17 cellular contexts compared by ENCODE assay signal in genomic region chr14:61392297-61392696, GRCh38.
DNase-seq lines count a peak whose midpoint lies in the region; ATAC-seq, FAIRE-seq and TF ChIP-seq lines count a peak whose summit lies in the region.
"Had no signal": no experiment of that assay in that cellular context is flagged by ENCODE, and none has a peak within 500 bp of the region (broad histone marks: within the 10 kb centered on the region; RNA-seq: fewer than 3 reads in every experiment).

No MANE protein-coding gene starts in this region.

- FAIRE-seq in GM12891 (lab: Jason Lieb, UNC), result peak; percentile 50

- no peak for TF ChIP-seq POLR2A in GM12891 (IDR thresholded peaks at IDR 0.05; ENCODE audit: low read depth, low read length)

- ATAC-seq in activated T-cell treated with anti-CD3 and anti-CD28 coated beads, Interleukin-2, amount 50 U/mL, for 72 hours (replicated peaks in 1 of 2), result no peak
- ATAC-seq in GM19324 (IDR thresholded peaks at IDR 0.05; ENCODE audit: low FRiP score, unreplicated experiment), result no peak

- no peaks in the 10 kb centered on the region for H3K9me3 Mint-ChIP-seq in activated T-cell treated with anti-CD3 and anti-CD28 coated beads, Interleukin-2, amount 50 U/mL, for 72 hours
- H3K9me3 Mint-ChIP-seq in activated T-helper 1 cell treated with anti-CD3 and anti-CD28 coated beads, Interleukin-12 subunit alpha, Interleukin-12 subunit beta, Interleukin-2, Interleukin-4 antibody, amounts not matched to agents 30 ng/mL and 10 ng/mL and 1 ng/mL, durations not matched to agents 14 hours and 24 hours and 36 hours, result no peaks in the 10 kb centered on the region
- H3K9me3 Mint-ChIP-seq in immature natural killer cell, result no peaks in the 10 kb centered on the region

- intact Hi-C loops in activated T-helper 1 cell treated with anti-CD3 and anti-CD28 coated beads, Interleukin-12 subunit alpha, Interleukin-12 subunit beta, Interleukin-2, Interleukin-4 antibody, amounts not matched to agents 30 ng/mL and 10 ng/mL and 1 ng/mL, durations not matched to agents 14 hours and 24 hours and 36 hours (cut with micrococcal nuclease), result loop anchor here (5.0 kb wide), 1 partner anchor 360 kb away; no protein-coding TSS in a partner anchor

- DNase-seq in activated T-cell treated with anti-CD3 and anti-CD28 coated beads, Interleukin-2, amount 50 U/mL, for 72 hours, result no peak
- DNase-seq in activated T-cell treated with anti-CD3 and anti-CD28 coated beads, Interleukin-2, amount 50 U/mL, for 1 hour, result no peak
- DNase-seq in GM12891 (ENCODE audit: insufficient read length, low spot score) (no peak), immature natural killer cell (no peak), caudate nucleus (lab: John Stamatoyannopoulos, UW) (no peak)
- no peak for DNase-seq in activated T-helper 1 cell treated with anti-CD3 and anti-CD28 coated beads, Interleukin-12 subunit alpha, Interleukin-12 subunit beta, Interleukin-2, Interleukin-4 antibody, amounts not matched to agents 30 ng/mL and 10 ng/mL and 1 ng/mL, durations not matched to agents 14 hours and 24 hours and 36 hours (ENCODE audit: low spot score)
- DNase-seq in stimulated activated CD4-positive, alpha-beta T cell treated with anti-CD3 and anti-CD28 coated beads, Interleukin-12 subunit alpha, Interleukin-12 subunit beta, amount 100 ng/mL, for 4 hours, result no peak
- DNase-seq: ACHN, DMS 273 treated with DMSO at 0.1 percent for 48 hours, KG1, MG63, NCI-H1105, NCI-H187, NCI-H82, Peyer's patch, SHP77 had no signal

- peak overlapping the region; percentile 12 to 94 for H3K4me3 Mint-ChIP-seq in activated T-cell treated with anti-CD3 and anti-CD28 coated beads, Interleukin-2, amount 50 U/mL, for 72 hours
- H3K4me3 Mint-ChIP-seq in activated T-helper 1 cell treated with anti-CD3 and anti-CD28 coated beads, Interleukin-12 subunit alpha, Interleukin-12 subunit beta, Interleukin-2, Interleukin-4 antibody, amounts not matched to agents 30 ng/mL and 10 ng/mL and 1 ng/mL, durations not matched to agents 14 hours and 24 hours and 36 hours, result no peak overlapping the region
- H3K4me3 Mint-ChIP-seq in immature natural killer cell, result peak overlapping the region in 3 of 5 donors; percentile 26 to 55 (median 43)

- H3K4me1 Mint-ChIP-seq in activated T-cell treated with anti-CD3 and anti-CD28 coated beads, Interleukin-2, amount 50 U/mL, for 72 hours (ENCODE audit: low read depth), result no peaks in the 10 kb centered on the region
- H3K4me1 Mint-ChIP-seq in activated T-helper 1 cell treated with anti-CD3 and anti-CD28 coated beads, Interleukin-12 subunit alpha, Interleukin-12 subunit beta, Interleukin-2, Interleukin-4 antibody, amounts not matched to agents 30 ng/mL and 10 ng/mL and 1 ng/mL, durations not matched to agents 14 hours and 24 hours and 36 hours (ENCODE audit: low read depth), result peaks cover 47% of the 10 kb centered on the region
- H3K4me1 Mint-ChIP-seq in immature natural killer cell, result no peaks in the 10 kb centered on the region

- no peak overlapping the region for H3K27ac ChIP-seq in caudate nucleus (ENCODE audit: low read depth, low read length)
- H3K27ac ChIP-seq: Peyer's patch had no signal

- peak overlapping the region; percentile 87 for H3K27ac Mint-ChIP-seq in activated T-cell treated with anti-CD3 and anti-CD28 coated beads, Interleukin-2, amount 50 U/mL, for 72 hours
- peak overlapping the region; percentile 32 for H3K27ac Mint-ChIP-seq in activated T-helper 1 cell treated with anti-CD3 and anti-CD28 coated beads, Interleukin-12 subunit alpha, Interleukin-12 subunit beta, Interleukin-2, Interleukin-4 antibody, amounts not matched to agents 30 ng/mL and 10 ng/mL and 1 ng/mL, durations not matched to agents 14 hours and 24 hours and 36 hours
- no peak overlapping the region for H3K27ac Mint-ChIP-seq in immature natural killer cell

- no peaks in the 10 kb centered on the region for H3K27me3 Mint-ChIP-seq in activated T-cell treated with anti-CD3 and anti-CD28 coated beads, Interleukin-2, amount 50 U/mL, for 72 hours (ENCODE audit: low read depth)
- H3K27me3 Mint-ChIP-seq in activated T-helper 1 cell treated with anti-CD3 and anti-CD28 coated beads, Interleukin-12 subunit alpha, Interleukin-12 subunit beta, Interleukin-2, Interleukin-4 antibody, amounts not matched to agents 30 ng/mL and 10 ng/mL and 1 ng/mL, durations not matched to agents 14 hours and 24 hours and 36 hours (ENCODE audit: insufficient read depth), result no peaks in the 10 kb centered on the region
- peaks cover 6 to 25% (median 8%) of the 10 kb centered on the region in 3 donors for H3K27me3 Mint-ChIP-seq in immature natural killer cell (ENCODE audit: low read depth in 3 of 3)

- peaks cover 12 to 37% of the 10 kb centered on the region in 2 donors for H3K36me3 Mint-ChIP-seq in activated T-cell treated with anti-CD3 and anti-CD28 coated beads, Interleukin-2, amount 50 U/mL, for 72 hours (ENCODE audit: insufficient read depth in 2 of 2)
- peaks cover 46% of the 10 kb centered on the region for H3K36me3 Mint-ChIP-seq in activated T-helper 1 cell treated with anti-CD3 and anti-CD28 coated beads, Interleukin-12 subunit alpha, Interleukin-12 subunit beta, Interleukin-2, Interleukin-4 antibody, amounts not matched to agents 30 ng/mL and 10 ng/mL and 1 ng/mL, durations not matched to agents 14 hours and 24 hours and 36 hours (ENCODE audit: low read depth)
- peaks cover 0 to 22% (median 19%) of the 10 kb centered on the region in 3 donors for H3K36me3 Mint-ChIP-seq in immature natural killer cell

TF ChIP-seq in GM12891, 5 proteins besides CTCF, POLR2A, EP300 and RAD21:
- no peak for TF ChIP-seq TAF1 (IDR thresholded peaks at IDR 0.05; ENCODE audit: low read depth, low read length)
- TF ChIP-seq PAX5 (IDR thresholded peaks at IDR 0.05; ENCODE audit: insufficient read depth, low read length, severe bottlenecking), result no peak
- no peak for TF ChIP-seq POLR2AphosphoS5 (IDR thresholded peaks at IDR 0.05; ENCODE audit: low read depth, low read length)
- TF ChIP-seq SPI1 (IDR thresholded peaks at IDR 0.05; ENCODE audit: low read depth, low read length), result no peak
- no peak for TF ChIP-seq POU2F2 (IDR thresholded peaks at IDR 0.05; ENCODE audit: low read depth, low read length)

Comparison
In these comparisons a context has a peak if more than half of its experiments do, and no peak if none do; other contexts are left out.
1. H3K27ac Mint-ChIP-seq: peak in activated T-cell treated with anti-CD3 and anti-CD28 coated beads, Interleukin-2, amount 50 U/mL, for 72 hours (single experiment) and activated T-helper 1 cell treated with anti-CD3 and anti-CD28 coated beads, Interleukin-12 subunit alpha, Interleukin-12 subunit beta, Interleukin-2, Interleukin-4 antibody, amounts not matched to agents 30 ng/mL and 10 ng/mL and 1 ng/mL, durations not matched to agents 14 hours and 24 hours and 36 hours (single experiment); none in immature natural killer cell (0 of 6).